1 cellular context compared by ENCODE assay signal in genomic region chr1:10942542-10942912, GRCh38.
A peak's percentile ranks its signal among the peaks of the same experiment; 100 is the strongest.
TF ChIP-seq lines count a peak whose summit lies in the region.

No MANE protein-coding gene starts in this region.

TF ChIP-seq in K562, 482 proteins besides CTCF, POLR2A, EP300 and RAD21 (continued from another document and continues in another):
- no peak for TF ChIP-seq TEAD4 (IDR thresholded peaks at IDR 0.05; ENCODE audit: low read length)
- TF ChIP-seq TEAD4 (CRISPR knock-in tag; IDR thresholded peaks at IDR 0.05; ENCODE audit: borderline replicate concordance): no peak
- TF ChIP-seq ZC3H8 (IDR thresholded peaks at IDR 0.05): no peak
- TF ChIP-seq STAT5B (CRISPR knock-in tag; IDR thresholded peaks at IDR 0.05): no peak
- TF ChIP-seq, protein P1, sequence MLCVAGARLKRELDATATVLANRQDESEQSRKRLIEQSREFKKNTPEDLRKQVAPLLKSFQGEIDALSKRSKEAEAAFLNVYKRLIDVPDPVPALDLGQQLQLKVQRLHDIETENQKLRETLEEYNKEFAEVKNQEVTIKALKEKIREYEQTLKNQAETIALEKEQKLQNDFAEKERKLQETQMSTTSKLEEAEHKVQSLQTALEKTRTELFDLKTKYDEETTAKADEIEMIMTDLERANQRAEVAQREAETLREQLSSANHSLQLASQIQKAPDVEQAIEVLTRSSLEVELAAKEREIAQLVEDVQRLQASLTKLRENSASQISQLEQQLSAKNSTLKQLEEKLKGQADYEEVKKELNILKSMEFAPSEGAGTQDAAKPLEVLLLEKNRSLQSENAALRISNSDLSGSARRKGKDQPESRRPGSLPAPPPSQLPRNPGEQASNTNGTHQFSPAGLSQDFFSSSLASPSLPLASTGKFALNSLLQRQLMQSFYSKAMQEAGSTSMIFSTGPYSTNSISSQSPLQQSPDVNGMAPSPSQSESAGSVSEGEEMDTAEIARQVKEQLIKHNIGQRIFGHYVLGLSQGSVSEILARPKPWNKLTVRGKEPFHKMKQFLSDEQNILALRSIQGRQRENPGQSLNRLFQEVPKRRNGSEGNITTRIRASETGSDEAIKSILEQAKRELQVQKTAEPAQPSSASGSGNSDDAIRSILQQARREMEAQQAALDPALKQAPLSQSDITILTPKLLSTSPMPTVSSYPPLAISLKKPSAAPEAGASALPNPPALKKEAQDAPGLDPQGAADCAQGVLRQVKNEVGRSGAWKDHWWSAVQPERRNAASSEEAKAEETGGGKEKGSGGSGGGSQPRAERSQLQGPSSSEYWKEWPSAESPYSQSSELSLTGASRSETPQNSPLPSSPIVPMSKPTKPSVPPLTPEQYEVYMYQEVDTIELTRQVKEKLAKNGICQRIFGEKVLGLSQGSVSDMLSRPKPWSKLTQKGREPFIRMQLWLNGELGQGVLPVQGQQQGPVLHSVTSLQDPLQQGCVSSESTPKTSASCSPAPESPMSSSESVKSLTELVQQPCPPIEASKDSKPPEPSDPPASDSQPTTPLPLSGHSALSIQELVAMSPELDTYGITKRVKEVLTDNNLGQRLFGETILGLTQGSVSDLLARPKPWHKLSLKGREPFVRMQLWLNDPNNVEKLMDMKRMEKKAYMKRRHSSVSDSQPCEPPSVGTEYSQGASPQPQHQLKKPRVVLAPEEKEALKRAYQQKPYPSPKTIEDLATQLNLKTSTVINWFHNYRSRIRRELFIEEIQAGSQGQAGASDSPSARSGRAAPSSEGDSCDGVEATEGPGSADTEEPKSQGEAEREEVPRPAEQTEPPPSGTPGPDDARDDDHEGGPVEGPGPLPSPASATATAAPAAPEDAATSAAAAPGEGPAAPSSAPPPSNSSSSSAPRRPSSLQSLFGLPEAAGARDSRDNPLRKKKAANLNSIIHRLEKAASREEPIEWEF (CRISPR knock-in tag; IDR thresholded peaks at IDR 0.05): no peak
- no peak for TF ChIP-seq ELF2 (CRISPR knock-in tag; IDR thresholded peaks at IDR 0.05)
- TF ChIP-seq UBTF (IDR thresholded peaks at IDR 0.05; ENCODE audit: borderline replicate concordance in 1 of 2, low read depth in 2 of 2, low read length in 2 of 2): no peak
- TF ChIP-seq CHD4 (IDR thresholded peaks at IDR 0.05; ENCODE audit: insufficient read depth, insufficient replicate concordance, low read depth, low read length, poor library complexity, severe bottlenecking): peak; percentile 51
- no peak for TF ChIP-seq ZNF830 (CRISPR knock-in tag; IDR thresholded peaks at IDR 0.05)
- TF ChIP-seq ATF2 (CRISPR knock-in tag; IDR thresholded peaks at IDR 0.05): 0 out of 2 replicates have a peak, but pooled peaks have one; percentile 37
- no peak for TF ChIP-seq NFE2 (IDR thresholded peaks at IDR 0.05; ENCODE audit: low read depth)
- TF ChIP-seq TRIM28 (IDR thresholded peaks at IDR 0.05): no peak
- no peak for TF ChIP-seq STAT6 (CRISPR knock-in tag; IDR thresholded peaks at IDR 0.05)
- no peak for TF ChIP-seq USF2 (CRISPR knock-in tag; IDR thresholded peaks at IDR 0.05)
- TF ChIP-seq GTF2B (IDR thresholded peaks at IDR 0.05; ENCODE audit: extremely low read depth, insufficient read length): no peak
- TF ChIP-seq SP2 (IDR thresholded peaks at IDR 0.05; ENCODE audit: extremely low read depth, low read depth, low read length, poor library complexity, severe bottlenecking): no peak
- TF ChIP-seq GATAD2B (IDR thresholded peaks at IDR 0.05; ENCODE audit: borderline replicate concordance): no peak
- TF ChIP-seq SIRT6 (IDR thresholded peaks at IDR 0.05; ENCODE audit: low read depth, low read length): no peak
- TF ChIP-seq STAT5A (IDR thresholded peaks at IDR 0.05; ENCODE audit: borderline replicate concordance, low read length): no peak
- TF ChIP-seq NFE2L1 (tag; IDR thresholded peaks at IDR 0.05; ENCODE audit: borderline replicate concordance, low read depth): no peak
- TF ChIP-seq, protein P2, sequence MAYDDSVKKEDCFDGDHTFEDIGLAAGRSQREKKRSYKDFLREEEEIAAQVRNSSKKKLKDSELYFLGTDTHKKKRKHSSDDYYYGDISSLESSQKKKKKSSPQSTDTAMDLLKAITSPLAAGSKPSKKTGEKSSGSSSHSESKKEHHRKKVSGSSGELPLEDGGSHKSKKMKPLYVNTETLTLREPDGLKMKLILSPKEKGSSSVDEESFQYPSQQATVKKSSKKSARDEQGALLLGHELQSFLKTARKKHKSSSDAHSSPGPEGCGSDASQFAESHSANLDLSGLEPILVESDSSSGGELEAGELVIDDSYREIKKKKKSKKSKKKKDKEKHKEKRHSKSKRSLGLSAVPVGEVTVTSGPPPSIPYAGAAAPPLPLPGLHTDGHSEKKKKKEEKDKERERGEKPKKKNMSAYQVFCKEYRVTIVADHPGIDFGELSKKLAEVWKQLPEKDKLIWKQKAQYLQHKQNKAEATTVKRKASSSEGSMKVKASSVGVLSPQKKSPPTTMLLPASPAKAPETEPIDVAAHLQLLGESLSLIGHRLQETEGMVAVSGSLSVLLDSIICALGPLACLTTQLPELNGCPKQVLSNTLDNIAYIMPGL (CRISPR knock-in tag; IDR thresholded peaks at IDR 0.05): no peak
- no peak for TF ChIP-seq SMARCA4 (IDR thresholded peaks at IDR 0.05)
- TF ChIP-seq, protein P3, sequence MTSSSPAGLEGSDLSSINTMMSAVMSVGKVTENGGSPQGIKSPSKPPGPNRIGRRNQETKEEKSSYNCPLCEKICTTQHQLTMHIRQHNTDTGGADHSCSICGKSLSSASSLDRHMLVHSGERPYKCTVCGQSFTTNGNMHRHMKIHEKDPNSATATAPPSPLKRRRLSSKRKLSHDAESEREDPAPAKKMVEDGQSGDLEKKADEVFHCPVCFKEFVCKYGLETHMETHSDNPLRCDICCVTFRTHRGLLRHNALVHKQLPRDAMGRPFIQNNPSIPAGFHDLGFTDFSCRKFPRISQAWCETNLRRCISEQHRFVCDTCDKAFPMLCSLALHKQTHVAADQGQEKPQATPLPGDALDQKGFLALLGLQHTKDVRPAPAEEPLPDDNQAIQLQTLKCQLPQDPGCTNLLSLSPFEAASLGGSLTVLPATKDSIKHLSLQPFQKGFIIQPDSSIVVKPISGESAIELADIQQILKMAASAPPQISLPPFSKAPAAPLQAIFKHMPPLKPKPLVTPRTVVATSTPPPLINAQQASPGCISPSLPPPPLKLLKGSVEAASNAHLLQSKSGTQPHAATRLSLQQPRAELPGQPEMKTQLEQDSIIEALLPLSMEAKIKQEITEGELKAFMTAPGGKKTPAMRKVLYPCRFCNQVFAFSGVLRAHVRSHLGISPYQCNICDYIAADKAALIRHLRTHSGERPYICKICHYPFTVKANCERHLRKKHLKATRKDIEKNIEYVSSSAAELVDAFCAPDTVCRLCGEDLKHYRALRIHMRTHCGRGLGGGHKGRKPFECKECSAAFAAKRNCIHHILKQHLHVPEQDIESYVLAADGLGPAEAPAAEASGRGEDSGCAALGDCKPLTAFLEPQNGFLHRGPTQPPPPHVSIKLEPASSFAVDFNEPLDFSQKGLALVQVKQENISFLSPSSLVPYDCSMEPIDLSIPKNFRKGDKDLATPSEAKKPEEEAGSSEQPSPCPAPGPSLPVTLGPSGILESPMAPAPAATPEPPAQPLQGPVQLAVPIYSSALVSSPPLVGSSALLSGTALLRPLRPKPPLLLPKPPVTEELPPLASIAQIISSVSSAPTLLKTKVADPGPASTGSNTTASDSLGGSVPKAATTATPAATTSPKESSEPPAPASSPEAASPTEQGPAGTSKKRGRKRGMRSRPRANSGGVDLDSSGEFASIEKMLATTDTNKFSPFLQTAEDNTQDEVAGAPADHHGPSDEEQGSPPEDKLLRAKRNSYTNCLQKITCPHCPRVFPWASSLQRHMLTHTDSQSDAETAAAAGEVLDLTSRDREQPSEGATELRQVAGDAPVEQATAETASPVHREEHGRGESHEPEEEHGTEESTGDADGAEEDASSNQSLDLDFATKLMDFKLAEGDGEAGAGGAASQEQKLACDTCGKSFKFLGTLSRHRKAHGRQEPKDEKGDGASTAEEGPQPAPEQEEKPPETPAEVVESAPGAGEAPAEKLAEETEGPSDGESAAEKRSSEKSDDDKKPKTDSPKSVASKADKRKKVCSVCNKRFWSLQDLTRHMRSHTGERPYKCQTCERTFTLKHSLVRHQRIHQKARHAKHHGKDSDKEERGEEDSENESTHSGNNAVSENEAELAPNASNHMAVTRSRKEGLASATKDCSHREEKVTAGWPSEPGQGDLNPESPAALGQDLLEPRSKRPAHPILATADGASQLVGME (CRISPR knock-in tag; IDR thresholded peaks at IDR 0.05): no peak
- no peak for TF ChIP-seq ARHGAP35 (IDR thresholded peaks at IDR 0.05; ENCODE audit: partially characterized antibody)
- peak; percentile 82 for TF ChIP-seq BCOR (IDR thresholded peaks at IDR 0.05)
- peak in 1 of 2 experiments; percentile 49; a peak in 1 of 4 replicates for TF ChIP-seq KDM1A (IDR thresholded peaks at IDR 0.05)
- no peak for TF ChIP-seq HLTF (IDR thresholded peaks at IDR 0.05)
- no peak for TF ChIP-seq CREM (IDR thresholded peaks at IDR 0.05; ENCODE audit: low read depth)
- no peak for TF ChIP-seq ZNF511 (CRISPR knock-in tag; IDR thresholded peaks at IDR 0.05)
- peak; percentile 25; the same call in 1 of the 2 replicates for TF ChIP-seq SMARCA5 (IDR thresholded peaks at IDR 0.05)
- no peak for TF ChIP-seq JUNB (CRISPR knock-in tag; conservative IDR thresholded peaks at IDR 0.05)
- TF ChIP-seq ZNF282 (CRISPR knock-in tag; IDR thresholded peaks at IDR 0.05): no peak
- no peak for TF ChIP-seq PML (IDR thresholded peaks at IDR 0.05; ENCODE audit: low read length)
- TF ChIP-seq ADNP (tag; IDR thresholded peaks at IDR 0.05): peak; percentile 64; the same call in 1 of the 2 replicates
- TF ChIP-seq RBM25 (IDR thresholded peaks at IDR 0.05; ENCODE audit: low read depth, low read length, severe bottlenecking): peak; percentile 76
- no peak for TF ChIP-seq CGGBP1 (CRISPR knock-in tag; IDR thresholded peaks at IDR 0.05)
- no peak for TF ChIP-seq SRSF9 (IDR thresholded peaks at IDR 0.05; ENCODE audit: borderline replicate concordance, low read depth, low read length)
- TF ChIP-seq CREBBP (IDR thresholded peaks at IDR 0.05; ENCODE audit: low read depth, low read length): no peak
- no peak for TF ChIP-seq ZNF3 (CRISPR knock-in tag; IDR thresholded peaks at IDR 0.05)
- no peak for TF ChIP-seq STAG1 (CRISPR knock-in tag; IDR thresholded peaks at IDR 0.05; ENCODE audit: borderline replicate concordance)
- no peak for TF ChIP-seq ZNF232 (CRISPR knock-in tag; IDR thresholded peaks at IDR 0.05)
- TF ChIP-seq MEF2D (tag; conservative IDR thresholded peaks at IDR 0.05; ENCODE audit: low read depth): no peak
